8 cellular contexts compared by ENCODE assay signal in genomic region chr11:124800226-124800929, GRCh38. TPM values are rescaled to one million over a fixed set of nuclear protein-coding genes. Genes with fewer than 3 reads are reported as not detected.
DNase-seq lines count a peak whose midpoint lies in the region; ATAC-seq and TF ChIP-seq lines count a peak whose summit lies in the region.

Gene MSANTD2 (minus strand): TSS chr11:124800406. CDS start chr11:124800380, 26 bp downstream.

- H3K4me1 ChIP-seq in liver (ENCODE audit: control insufficient read depth in 4 of 4, insufficient read depth in 4 of 4, low read length in 3 of 4): peaks cover 4 to 21% (median 15%) of the 10 kb centered on the region in 4 donors

- H3K9ac ChIP-seq in liver (ENCODE audit: low read depth in 1 of 2, low read length in 2 of 2): peak within 1 kb of the TSS; percentile 72 to 92

- peak within 1 kb of the TSS; percentile 88 to 97 for H3K27ac ChIP-seq in liver (ENCODE audit: low read depth in 1 of 2, low read length in 2 of 2)

- in situ Hi-C loops in GM18951 (cut with MboI; ENCODE audit: low sequenced_read_pairs, unreplicated experiment): no loop called here

- H3K27me3 ChIP-seq in liver (ENCODE audit: control insufficient read depth in 4 of 4, insufficient read depth in 4 of 4, low read length in 3 of 4): no peaks in the 10 kb centered on the region

- WGBS in liver: under 1% methylated on average over 62 of the region's 62 CpGs

- no peak for TF ChIP-seq RAD21 in liver (IDR thresholded peaks at IDR 0.05)

- DNase-seq in AG20443 (ENCODE audit: low spot score): peak; percentile 92
- DNase-seq in NCI-H524 (lab: John Stamatoyannopoulos, UW): peak; percentile 78 to 88
- peak; percentile 68 to 71 for DNase-seq in activated CD4-positive, alpha-beta T cell treated with anti-CD3 and anti-CD28 coated beads, Interleukin-2, amount 50 U/mL, for 24 hours (ENCODE audit: low read depth in 1 of 2, low spot score in 1 of 2)
- peak; percentile 82 for DNase-seq in dermis blood vessel endothelial cell
- DNase-seq in stimulated activated CD4-positive, alpha-beta T cell treated with anti-CD3 and anti-CD28 coated beads, Interleukin-4, amount 100 ng/mL, for 24 hours: peak; percentile 78

- TF ChIP-seq CTCF in liver (IDR thresholded peaks at IDR 0.05; ENCODE audit: low read depth, low read length, missing input control): no peak

- peaks cover 0 to 5% (median under 1%) of the 10 kb centered on the region in 4 donors for H3K36me3 ChIP-seq in liver (ENCODE audit: control insufficient read depth in 4 of 4, insufficient read depth in 3 of 4, low read depth in 1 of 4, low read length in 3 of 4)

- peak; percentile 99 for TF ChIP-seq POLR2A in GM18951 (IDR thresholded peaks at IDR 0.05; ENCODE audit: extremely low read depth, insufficient read depth, insufficient read length)

- H3K9me3 ChIP-seq in liver (ENCODE audit: control insufficient read depth in 4 of 4, low read length in 3 of 4): no peaks in the 10 kb centered on the region

- peak within 1 kb of the TSS; percentile 78 to 100 (median 79) for H3K4me3 ChIP-seq in liver (ENCODE audit: low read depth in 1 of 3, low read length in 3 of 3)

- ATAC-seq in HG03159 (IDR thresholded peaks at IDR 0.05; ENCODE audit: unreplicated experiment): peak; percentile 89

TF ChIP-seq in liver, 16 proteins besides CTCF, POLR2A, EP300 and RAD21:
- TF ChIP-seq JUND (IDR thresholded peaks at IDR 0.05): no peak
- no peak for TF ChIP-seq NR2F2 (IDR thresholded peaks at IDR 0.05)
- TF ChIP-seq EGR1 (IDR thresholded peaks at IDR 0.05; ENCODE audit: low read depth in 2 of 2): no peak
- no peak for TF ChIP-seq REST (IDR thresholded peaks at IDR 0.05)
- no peak for TF ChIP-seq RXRA (IDR thresholded peaks at IDR 0.05)
- peak; percentile 68 for TF ChIP-seq YY1 (IDR thresholded peaks at IDR 0.05)
- TF ChIP-seq HNF4G (IDR thresholded peaks at IDR 0.05): no peak
- TF ChIP-seq FOXA1 (IDR thresholded peaks at IDR 0.05): no peak
- TF ChIP-seq GABPA (IDR thresholded peaks at IDR 0.05 in 1 of 2, conservative IDR thresholded peaks at IDR 0.05 in 1 of 2): peak; percentile 53 to 85
- no peak for TF ChIP-seq HNF4A (conservative IDR thresholded peaks at IDR 0.05)

RNA-seq across cellular contexts. Expression of gene MSANTD2, which starts in this region (rescaled TPM):
- 7.8 and 11.9 TPM in 2 replicates for total RNA-seq in dermis blood vessel endothelial cell
- 1 to 10 TPM; 3.0 to 7.7 TPM for total RNA-seq in liver
- 1 to 10 TPM; 1.6 to 1.7 TPM for polyA plus RNA-seq in liver

Comparison
In these comparisons a context has a peak if more than half of its experiments do, and no peak if none do; other contexts are left out.
1. Peak in every context shown above with its lines: DNase-seq, ATAC-seq, H3K4me3 ChIP-seq and H3K27ac ChIP-seq.